17 cellular contexts compared by ENCODE assay signal in genomic region chr11:66846671-66847091, GRCh38. TPM values are rescaled to one million over a fixed set of nuclear protein-coding genes. Genes with fewer than 3 reads are reported as not detected.
DNase-seq lines count a peak whose midpoint lies in the region; ATAC-seq and TF ChIP-seq lines count a peak whose summit lies in the region.
"Had no signal": no experiment of that assay in that cellular context is flagged by ENCODE, and none has a peak within 500 bp of the region (broad histone marks: within the 10 kb centered on the region; RNA-seq: fewer than 3 reads in every experiment).

No MANE protein-coding gene starts in this region.

- no peak for TF ChIP-seq EP300 in transverse colon (IDR thresholded peaks at IDR 0.05; ENCODE audit: low read depth)

- H3K4me2 ChIP-seq in BLaER1 treated with 17β-estradiol and CSF1 and Interleukin-3, amounts not matched to agents 10 nM and 100 nM, result peak overlapping the region in 5 of 11 experiments; percentile 60 to 95 (median 93); a peak in 10 of 22 replicates

- no peak for TF ChIP-seq CTCF in neural crest cell (conservative IDR thresholded peaks at IDR 0.05)
- TF ChIP-seq CTCF in transverse colon (IDR thresholded peaks at IDR 0.05), result no peak

- no peaks in the 10 kb centered on the region for H3K27me3 ChIP-seq in BLaER1 treated with 17β-estradiol and CSF1 and Interleukin-3, amounts not matched to agents 10 nM and 100 nM
- no peaks in the 10 kb centered on the region for H3K27me3 ChIP-seq in transverse colon
- H3K27me3 ChIP-seq: dorsolateral prefrontal cortex, gastroesophageal sphincter, upper lobe of left lung had no signal

- peak overlapping the region in 5 of 11 experiments; percentile 7 to 69 (median 51); a peak in 9 of 22 replicates for H3K27ac ChIP-seq in BLaER1 treated with 17β-estradiol and CSF1 and Interleukin-3, amounts not matched to agents 10 nM and 100 nM
- no peak overlapping the region for H3K27ac ChIP-seq in transverse colon
- H3K27ac ChIP-seq: dorsolateral prefrontal cortex, gastroesophageal sphincter, parathyroid adenoma, upper lobe of left lung had no signal

- peaks cover 2% of the 10 kb centered on the region for H3K27me3 Mint-ChIP-seq in IgD-negative memory B cell
- H3K27me3 Mint-ChIP-seq in neural crest cell (ENCODE audit: low read depth), result no peaks in the 10 kb centered on the region
- H3K27me3 Mint-ChIP-seq in stimulated activated memory B cell treated with anti-CD40 and anti-IgM and Interleukin-4, amounts not matched to agents 10 μg/mL and 1 μg/mL and 100 μg/mL, for 72 hours, result no peaks in the 10 kb centered on the region
- H3K27me3 Mint-ChIP-seq: B cell had no signal

- H3K9me3 Mint-ChIP-seq in IgD-negative memory B cell (no peaks in the 10 kb centered on the region), neural crest cell (no peaks in the 10 kb centered on the region)
- H3K9me3 Mint-ChIP-seq in stimulated activated memory B cell treated with anti-CD40 and anti-IgM and Interleukin-4, amounts not matched to agents 10 μg/mL and 1 μg/mL and 100 μg/mL, for 72 hours, result no peaks in the 10 kb centered on the region

- peak overlapping the region in 1 of 4 donors; percentile 95 for H3K4me3 Mint-ChIP-seq in IgD-negative memory B cell
- peak overlapping the region; percentile 81 for H3K4me3 Mint-ChIP-seq in neural crest cell
- no peak overlapping the region for H3K4me3 Mint-ChIP-seq in stimulated activated memory B cell treated with anti-CD40 and anti-IgM and Interleukin-4, amounts not matched to agents 10 μg/mL and 1 μg/mL and 100 μg/mL, for 72 hours

- in situ Hi-C loops in transverse colon (cut with MboI; ENCODE audit: low pct_ligation_motif_present in 1 of 4, low pct_unique_long_range_greater_than_20kb in 1 of 4, low sequenced_read_pairs in 3 of 4), result loop anchor here in 2 of 4 donors (25.0 kb wide), 2 partner anchors 284 to 434 kb away; partner anchors contain the start of genes CTSF (in 1 of the 2) and NPAS4 (in 1 of the 2)

- ATAC-seq in stimulated activated memory B cell treated with anti-CD40 and anti-IgM and Interleukin-4, amounts not matched to agents 10 μg/mL and 1 μg/mL and 100 μg/mL, for 72 hours, result no peak
- ATAC-seq: gastroesophageal sphincter, SK-N-SH treated with all-trans-retinoic acid at 6 μM for 48 hours had no signal

- WGBS in transverse colon (ENCODE audit: low coverage in 1 of 2), 2 donors, result 89% methylated on average over 4 of the region's 4 CpGs; no CpG with 5 or more reads in 1 of the 2 donors

- peak; percentile 61 for DNase-seq in dermis blood vessel endothelial cell
- no peak for DNase-seq in neural crest cell (ENCODE audit: low read depth, low spot score)
- no peak for DNase-seq in transverse colon
- DNase-seq in NAMALWA (ENCODE audit: low spot score), result no peak
- DNase-seq in kidney tubule cell (ENCODE audit: low spot score), result no peak
- DNase-seq: NCI-H1092 treated with DMSO at 0.1 percent for 48 hours; NCI-H2227 treated with DMSO at 0.1 percent for 48 hours; stimulated activated CD4-positive, alpha-beta T cell treated with anti-CD3 and anti-CD28 coated beads, Interleukin-15, amount 100 ng/mL, for 24 hours had no signal

- intact Hi-C loops in transverse colon (cut with DNase I; ENCODE audit: low total_unique reads), result no loop called here

- peaks cover 2% of the 10 kb centered on the region for H3K36me3 Mint-ChIP-seq in IgD-negative memory B cell
- H3K36me3 Mint-ChIP-seq in neural crest cell (ENCODE audit: low read depth), result no peaks in the 10 kb centered on the region
- peaks cover 8% of the 10 kb centered on the region for H3K36me3 Mint-ChIP-seq in stimulated activated memory B cell treated with anti-CD40 and anti-IgM and Interleukin-4, amounts not matched to agents 10 μg/mL and 1 μg/mL and 100 μg/mL, for 72 hours

- no peak for TF ChIP-seq POLR2A in transverse colon (IDR thresholded peaks at IDR 0.05)

- no peaks in the 10 kb centered on the region for H3K9me3 ChIP-seq in BLaER1 treated with 17β-estradiol and CSF1 and Interleukin-3, amounts not matched to agents 10 nM and 100 nM (replicated peaks in 1 of 11)
- no peaks in the 10 kb centered on the region for H3K9me3 ChIP-seq in transverse colon
- H3K9me3 ChIP-seq: gastroesophageal sphincter, upper lobe of left lung had no signal

- H3K36me3 ChIP-seq in BLaER1 treated with 17β-estradiol and CSF1 and Interleukin-3, amounts not matched to agents 10 nM and 100 nM, result peaks cover 35 to 68% (median 47%) of the 10 kb centered on the region in 11 experiments
- H3K36me3 ChIP-seq in transverse colon, result no peaks in the 10 kb centered on the region

- H4K20me1 ChIP-seq in BLaER1 treated with 17β-estradiol and CSF1 and Interleukin-3, amounts not matched to agents 10 nM and 100 nM, result peaks cover 4 to 44% (median 30%) of the 10 kb centered on the region in 11 experiments; a peak in 17 of 22 replicates

- peak overlapping the region in 7 of 11 experiments; percentile 10 to 99 (median 32); a peak in 11 of 22 replicates for H3K9ac ChIP-seq in BLaER1 treated with 17β-estradiol and CSF1 and Interleukin-3, amounts not matched to agents 10 nM and 100 nM
- H3K9ac ChIP-seq: parathyroid adenoma had no signal

- peaks cover 28 to 62% (median 50%) of the 10 kb centered on the region in 10 experiments for H3K4me1 ChIP-seq in BLaER1 treated with 17β-estradiol and CSF1 and Interleukin-3, amounts not matched to agents 10 nM and 100 nM
- H3K4me1 ChIP-seq in transverse colon, result peaks cover 13 to 22% (median 19%) of the 10 kb centered on the region in 4 donors
- H3K4me1 ChIP-seq: parathyroid adenoma had no signal

- H3K4me1 Mint-ChIP-seq in IgD-negative memory B cell, result peaks cover 6 to 16% (median 13%) of the 10 kb centered on the region in 3 donors
- peaks cover 15% of the 10 kb centered on the region for H3K4me1 Mint-ChIP-seq in neural crest cell
- H3K4me1 Mint-ChIP-seq in stimulated activated memory B cell treated with anti-CD40 and anti-IgM and Interleukin-4, amounts not matched to agents 10 μg/mL and 1 μg/mL and 100 μg/mL, for 72 hours, result peaks cover 42% of the 10 kb centered on the region

- H3K27ac Mint-ChIP-seq in IgD-negative memory B cell (peak overlapping the region in 2 of 3 donors; percentile 27 to 66), neural crest cell (ENCODE audit: unreplicated experiment) (no peak overlapping the region)
- no peak overlapping the region for H3K27ac Mint-ChIP-seq in stimulated activated memory B cell treated with anti-CD40 and anti-IgM and Interleukin-4, amounts not matched to agents 10 μg/mL and 1 μg/mL and 100 μg/mL, for 72 hours
- H3K27ac Mint-ChIP-seq: B cell had no signal

- no peak overlapping the region for H3K4me3 ChIP-seq in BLaER1 treated with 17β-estradiol and CSF1 and Interleukin-3, amounts not matched to agents 10 nM and 100 nM
- no peak overlapping the region for H3K4me3 ChIP-seq in transverse colon
- H3K4me3 ChIP-seq: dorsolateral prefrontal cortex, gastroesophageal sphincter, upper lobe of left lung had no signal

RNA-seq across cellular contexts. Expression of gene RCE1, which starts 3.4 kb away (rescaled TPM):
- 24.9 TPM for polyA plus RNA-seq in IgD-negative memory B cell
- total RNA-seq in dermis blood vessel endothelial cell (17.0 and 27.0 TPM in 2 replicates), neural crest cell (34.3 and 35.8 TPM in 2 replicates), transverse colon (10 to 100 TPM; 14.5 to 40.3 (median 37.4) TPM)

RNA-seq across cellular contexts. Expression of gene LRFN4, which starts 10.2 kb away (rescaled TPM):
- 2.2 TPM for polyA plus RNA-seq in IgD-negative memory B cell
- total RNA-seq in dermis blood vessel endothelial cell (30.8 and 33.3 TPM in 2 replicates), neural crest cell (36.2 and 37.2 TPM in 2 replicates), transverse colon (10 to 100 TPM; 14.3 to 52.3 (median 22.6) TPM)

Comparison
In these comparisons a context has a peak if more than half of its experiments do, and no peak if none do; other contexts are left out.
1. H3K27ac Mint-ChIP-seq: peak in IgD-negative memory B cell (2 of 3); none in neural crest cell (single experiment) and stimulated activated memory B cell treated with anti-CD40 and anti-IgM and Interleukin-4, amounts not matched to agents 10 μg/mL and 1 μg/mL and 100 μg/mL, for 72 hours (single experiment).